Comparison of ENCODE assay signal across 9 cellular contexts in the genomic region with DNA sequence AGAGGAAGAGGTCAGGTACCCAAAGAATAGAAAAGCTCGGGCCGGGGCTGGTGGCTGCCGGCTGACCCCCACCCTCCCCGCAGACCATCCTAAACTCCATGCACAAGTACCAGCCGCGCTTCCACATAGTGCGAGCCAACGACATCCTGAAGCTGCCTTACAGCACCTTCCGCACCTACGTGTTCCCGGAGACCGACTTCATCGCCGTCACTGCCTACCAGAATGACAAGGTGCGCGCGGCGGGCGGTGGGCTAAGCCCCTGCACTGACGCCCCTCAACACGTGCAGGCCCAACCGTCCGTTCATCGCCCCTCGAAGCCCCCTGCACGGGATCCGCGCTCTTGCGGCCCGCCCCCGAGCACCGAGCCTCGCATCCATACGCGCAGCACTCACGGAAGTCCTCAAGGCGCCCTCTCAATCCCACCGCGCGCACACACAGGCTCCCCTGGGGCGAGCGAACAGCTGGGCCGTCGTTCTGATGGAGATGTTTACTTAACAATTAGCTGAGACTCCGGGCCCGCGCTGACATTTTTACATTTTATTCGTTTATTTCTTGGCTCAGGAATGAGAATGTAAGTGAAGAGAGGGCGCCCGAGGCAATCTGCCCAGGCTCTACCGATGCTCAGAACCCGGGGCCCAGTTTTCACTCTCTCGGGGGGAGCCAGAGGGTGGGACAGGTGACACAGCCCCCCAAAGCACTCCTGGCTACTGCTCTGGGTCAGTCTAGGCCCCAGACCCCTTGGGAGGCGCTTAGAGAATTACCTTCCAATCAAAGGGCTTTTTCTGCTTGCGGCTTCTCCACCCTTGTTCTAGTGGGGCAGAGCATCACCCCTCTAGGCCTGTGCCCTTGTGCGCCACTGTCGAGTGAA. TPM values are rescaled to one million over a fixed set of nuclear protein-coding genes. Genes with fewer than 3 reads are reported as not detected.
DNase-seq lines count a peak whose midpoint lies in the region; ATAC-seq and TF ChIP-seq lines count a peak whose summit lies in the region.
"Had no signal": no experiment of that assay in that cellular context is flagged by ENCODE, and none has a peak within 500 bp of the region (broad histone marks: within the 10 kb centered on the region; RNA-seq: fewer than 3 reads in every experiment).

No MANE protein-coding gene starts in this region.

- peaks cover 8% of the 10 kb centered on the region for H3K4me1 ChIP-seq in HUES64 (ENCODE audit: insufficient read depth, low read length)

- no peaks in the 10 kb centered on the region for H3K36me3 Mint-ChIP-seq in glutamatergic neuron (ENCODE audit: unreplicated experiment)

- H3K36me3 ChIP-seq in HUES64 (ENCODE audit: insufficient read depth, low read length) (no peaks in the 10 kb centered on the region), SK-N-MC (ENCODE audit: insufficient read depth, low read length) (no peaks in the 10 kb centered on the region)

- H3K9me3 Mint-ChIP-seq in glutamatergic neuron (ENCODE audit: unreplicated experiment): peaks cover 23% of the 10 kb centered on the region

- TF ChIP-seq CTCF in glutamatergic neuron (IDR thresholded peaks at IDR 0.05; ENCODE audit: partially characterized antibody, unreplicated experiment): no peak

- WGBS in HUES64: 1% methylated on average over 57 of the region's 57 CpGs

- H3K4me3 ChIP-seq in HUES64 (ENCODE audit: low read length) (0 out of 2 replicates have a peak overlapping the region, but pooled peaks have one; percentile 18), SK-N-MC (peak overlapping the region; percentile 55)

- H3K9ac ChIP-seq in HUES64 (ENCODE audit: low read depth, low read length): no peak overlapping the region
- H3K9ac ChIP-seq in SK-N-MC (ENCODE audit: insufficient read length): no peak overlapping the region

- H3K9me3 ChIP-seq in HUES64 (ENCODE audit: insufficient read depth, low read depth, low read length) (no peaks in the 10 kb centered on the region), SK-N-MC (ENCODE audit: low read depth, low read length) (no peaks in the 10 kb centered on the region)

- peaks cover 100% of the 10 kb centered on the region for H3K27me3 ChIP-seq in HUES64 (ENCODE audit: insufficient read depth, low read length)

- ATAC-seq in stimulated activated naive CD8-positive, alpha-beta T cell treated with anti-CD3 and anti-CD28 coated beads, Interleukin-15, Interleukin-2, amounts not matched to agents 100 U/mL and 50 U/mL, for 24 hours: no peak
- ATAC-seq in GM18505 (IDR thresholded peaks at IDR 0.05; ENCODE audit: unreplicated experiment) (no peak), GM18861 (IDR thresholded peaks at IDR 0.05; ENCODE audit: unreplicated experiment) (no peak)

- no peak overlapping the region for H3K27ac Mint-ChIP-seq in glutamatergic neuron (ENCODE audit: unreplicated experiment)

- no peak for DNase-seq in SK-N-MC (ENCODE audit: low read depth, low spot score)
- DNase-seq in glutamatergic neuron: no peak
- peak; percentile 23 for DNase-seq in stimulated activated naive CD8-positive, alpha-beta T cell treated with anti-CD3 and anti-CD28 coated beads, Interleukin-15, Interleukin-2, amounts not matched to agents 100 U/mL and 50 U/mL, for 24 hours
- DNase-seq in HCEC 1CT: no peak
- no peak for DNase-seq in T-helper 9 cell

- no peak overlapping the region for H3K27ac ChIP-seq in HUES64 (ENCODE audit: low read depth, low read length)
- H3K27ac ChIP-seq in SK-N-MC: no peak overlapping the region

- H3K4me3 Mint-ChIP-seq in glutamatergic neuron (ENCODE audit: unreplicated experiment): peak overlapping the region; percentile 79

- TF ChIP-seq POLR2A in GM18505 (IDR thresholded peaks at IDR 0.05; ENCODE audit: borderline replicate concordance, extremely low read depth, insufficient read depth, insufficient read length): no peak

- H3K4me1 Mint-ChIP-seq in glutamatergic neuron (ENCODE audit: low read depth, unreplicated experiment): peaks cover 13% of the 10 kb centered on the region

- H3K27me3 Mint-ChIP-seq in glutamatergic neuron (ENCODE audit: unreplicated experiment): peaks cover 47% of the 10 kb centered on the region

RNA-seq across cellular contexts. Expression of gene TBX2, which starts 3.6 kb away (rescaled TPM):
- polyA plus RNA-seq in HUES64 (2013, experiment 1 of 2): 0.65 TPM
- 0.38 TPM for polyA plus RNA-seq in HUES64 (2013, experiment 2 of 2)
- 5.4 TPM for total RNA-seq in glutamatergic neuron (ENCODE audit: unreplicated experiment)

RNA-seq across cellular contexts. Expression of gene TBX4, which starts 49.0 kb away (rescaled TPM):
- 0.05 TPM for polyA plus RNA-seq in HUES64 (2013, experiment 1 of 2)
- 0.44 TPM for polyA plus RNA-seq in HUES64 (2013, experiment 2 of 2)
- not detected for total RNA-seq in glutamatergic neuron (ENCODE audit: unreplicated experiment)
- total RNA-seq: renal cortical epithelial cell had no signal
